Comparison of ENCODE assay signal across 1 cellular context in the genomic region with DNA sequence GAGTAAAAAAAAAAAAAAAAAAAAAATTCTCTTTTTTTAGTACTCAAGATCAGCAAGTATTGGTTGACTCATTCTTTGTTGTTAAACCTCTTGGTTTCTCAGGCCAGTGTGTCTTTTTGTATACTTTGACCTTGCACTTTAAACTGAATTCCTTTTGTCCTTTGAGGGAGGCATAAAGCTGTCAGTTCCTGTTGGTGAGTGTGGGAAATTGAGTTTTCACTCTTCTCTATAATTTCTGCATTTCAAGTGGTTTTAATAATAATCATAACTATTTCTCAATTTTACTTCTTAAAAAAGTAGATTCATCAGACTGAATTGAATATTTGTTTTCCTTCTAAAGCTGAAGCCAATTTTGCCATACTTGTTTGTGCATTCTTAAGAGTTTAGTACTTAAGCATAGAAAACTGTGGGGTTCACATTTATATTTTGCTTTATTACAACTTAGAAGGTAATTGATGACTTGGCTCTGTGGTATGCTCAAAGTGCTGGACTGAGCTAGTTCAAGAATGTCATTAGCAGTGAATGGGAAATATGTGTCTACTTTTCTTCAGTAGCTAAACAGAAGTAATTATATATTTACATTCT.
A peak's percentile ranks its signal among the peaks of the same experiment; 100 is the strongest.
TF ChIP-seq lines count a peak whose summit lies in the region.

No MANE protein-coding gene starts in this region.

TF ChIP-seq in endothelial cell of umbilical vein, 7 proteins besides CTCF, POLR2A, EP300 and RAD21:
- no peak for TF ChIP-seq EZH2 (IDR thresholded peaks at IDR 0.05; ENCODE audit: borderline replicate concordance, low read depth, low read length, severe bottlenecking)
- TF ChIP-seq FOS (IDR thresholded peaks at IDR 0.05; ENCODE audit: borderline replicate concordance, insufficient read depth, low read length), result peak; percentile 59
- TF ChIP-seq JUN (IDR thresholded peaks at IDR 0.05; ENCODE audit: borderline replicate concordance, insufficient read depth, insufficient read length, low read depth), result peak; percentile 46
